14 cellular contexts compared by ENCODE assay signal in genomic region chr3:100048248-100048647, GRCh38.
DNase-seq lines count a peak whose midpoint lies in the region; ATAC-seq and TF ChIP-seq lines count a peak whose summit lies in the region.
"Had no signal": no experiment of that assay in that cellular context is flagged by ENCODE, and none has a peak within 500 bp of the region (broad histone marks: within the 10 kb centered on the region; RNA-seq: fewer than 3 reads in every experiment).

No MANE protein-coding gene starts in this region.

- H3K9me3 ChIP-seq in OCI-LY3 (ENCODE audit: insufficient read depth, low read length) = no peaks in the 10 kb centered on the region

- peak overlapping the region; percentile 68 for H3K4me2 ChIP-seq in OCI-LY3 (ENCODE audit: low read length)

- H3K4me1 ChIP-seq in OCI-LY3 (ENCODE audit: low read length) = peaks cover 54% of the 10 kb centered on the region
- H3K4me1 ChIP-seq in rectal smooth muscle tissue (ENCODE audit: control insufficient read depth, insufficient read depth, low read length) = peaks cover 19% of the 10 kb centered on the region
- H3K4me1 ChIP-seq: neural progenitor cell had no signal

- H4K20me1 ChIP-seq in OCI-LY3 (ENCODE audit: insufficient read depth, low read length) = peaks cover 33% of the 10 kb centered on the region

- DNase-seq in GM06990 (ENCODE audit: extremely low read depth, insufficient read length) = no peak
- DNase-seq in kidney tubule cell (ENCODE audit: low spot score) = no peak
- DNase-seq in stimulated activated CD4-positive, alpha-beta T cell treated with anti-CD3 and anti-CD28 coated beads, Interleukin-12 subunit alpha, Interleukin-12 subunit beta, amount 100 ng/mL, for 4 hours = no peak
- DNase-seq in activated CD4-positive, CD25-positive, alpha-beta regulatory T cell treated with anti-CD3 and anti-CD28 coated beads, Interleukin-2, amount 50 U/mL, for 72 hours = no peak
- DNase-seq: activated CD4-positive, alpha-beta memory T cell treated with anti-CD3 and anti-CD28 coated beads, Interleukin-2, amount 10 ng/mL, durations not matched to agents 7 days and 5 days; effector CD8-positive, alpha-beta T cell; GF-D8; NCI-H510A; stimulated activated CD4-positive, alpha-beta T cell treated with anti-CD3 and anti-CD28 coated beads, Interleukin-1b, Interleukin-23, amount 100 ng/mL, for 48 hours had no signal

- H3K9ac ChIP-seq in OCI-LY3 (ENCODE audit: low read length) (peak overlapping the region; percentile 3; the same call in 1 of the 2 replicates), rectal smooth muscle tissue (ENCODE audit: low read length) (no peak overlapping the region)
- H3K9ac ChIP-seq: neural progenitor cell had no signal

- H3K79me2 ChIP-seq in OCI-LY3 (ENCODE audit: low read length) = peaks cover 4% of the 10 kb centered on the region; the same call in 1 of the 2 replicates

- H3K36me3 ChIP-seq in GM06990 (ENCODE audit: control insufficient read depth, insufficient read depth, low read length) (no peaks in the 10 kb centered on the region), OCI-LY3 (replicated peaks; ENCODE audit: low read depth, low read length) (no peaks in the 10 kb centered on the region), rectal smooth muscle tissue (ENCODE audit: control insufficient read depth, insufficient read depth, low read length) (no peaks in the 10 kb centered on the region)
- H3K36me3 ChIP-seq: neural progenitor cell had no signal

- H3K27me3 ChIP-seq in GM06990 (replicated peaks; ENCODE audit: control insufficient read depth, insufficient read depth, low read length) = no peaks in the 10 kb centered on the region
- peaks cover 10% of the 10 kb centered on the region; the same call in 1 of the 2 replicates for H3K27me3 ChIP-seq in OCI-LY3 (ENCODE audit: low read depth, low read length)
- H3K27me3 ChIP-seq in rectal smooth muscle tissue (ENCODE audit: control insufficient read depth, insufficient read depth, low read length) = no peaks in the 10 kb centered on the region
- H3K27me3 ChIP-seq: neural progenitor cell had no signal

- peak overlapping the region; percentile 75; the same call in 1 of the 2 replicates for H3K27ac ChIP-seq in OCI-LY3 (ENCODE audit: low read length)
- peak overlapping the region; percentile 70 for H3K27ac ChIP-seq in rectal smooth muscle tissue (ENCODE audit: low read depth, low read length)
- H3K27ac ChIP-seq: neural progenitor cell had no signal

- TF ChIP-seq CTCF in GM06990 (IDR thresholded peaks at IDR 0.05; ENCODE audit: insufficient read depth, low read length, poor library complexity, severe bottlenecking) = no peak
- TF ChIP-seq CTCF in OCI-LY3 (IDR thresholded peaks at IDR 0.05; ENCODE audit: low read depth, low read length) = no peak

- peak overlapping the region; percentile 19; the same call in 1 of the 2 replicates for H3K4me3 ChIP-seq in GM06990 (replicated peaks; ENCODE audit: low read depth, low read length)
- peak overlapping the region; percentile 62 for H3K4me3 ChIP-seq in OCI-LY3 (ENCODE audit: low read length)
- H3K4me3 ChIP-seq in rectal smooth muscle tissue (ENCODE audit: low read length) = peak overlapping the region; percentile 7
- H3K4me3 ChIP-seq: neural progenitor cell had no signal

- H2AFZ ChIP-seq in OCI-LY3 (ENCODE audit: low read depth, low read length) = no peak overlapping the region
- H2AFZ ChIP-seq: neural progenitor cell had no signal

- ATAC-seq in esophagus mucosa = peak; percentile 12
- no peak for ATAC-seq in GM21423 (IDR thresholded peaks at IDR 0.05; ENCODE audit: unreplicated experiment)

Comparison
In these comparisons a context has a peak if more than half of its experiments do, and no peak if none do; other contexts are left out.
1. H3K4me3 ChIP-seq: peak in every context shown above with its lines; median percentile 62 in OCI-LY3; 19 in GM06990; 7 in rectal smooth muscle tissue.